Comparison of ENCODE assay signal across 25 cellular contexts in genomic region chr20:25705830-25706351, GRCh38.
"Had no signal": no experiment of that assay in that cellular context is flagged by ENCODE, and none has a peak within 500 bp of the region (broad histone marks: within the 10 kb centered on the region; RNA-seq: fewer than 3 reads in every experiment).

No MANE protein-coding gene starts in this region.

- DNase-seq: activated CD4-positive, alpha-beta memory T cell treated with anti-CD3 and anti-CD28 coated beads for 36 hours; activated CD4-positive, alpha-beta T cell treated with anti-CD3 and anti-CD28 coated beads, Interleukin-2, amount 10 ng/mL, durations not matched to agents 24 days and 14 days; activated effector memory CD4-positive, alpha-beta T cell treated with anti-CD3 and anti-CD28 coated beads, Interleukin-2, amount 50 U/mL, for 16 hours; activated naive CD4-positive, alpha-beta T cell; activated T-cell treated with anti-CD3 and anti-CD28 coated beads, Interleukin-2, amount 50 U/mL, for 1 hour; activated T-cell treated with anti-CD3 and anti-CD28 coated beads, Interleukin-2, amount 50 U/mL, for 72 hours; adrenal gland; body of pancreas; Kasumi-1; KG1; MG63; NCI-H1048; NCI-H1436 treated with DMSO at 0.1 percent for 48 hours; NCI-H1694 treated with DMSO at 0.1 percent for 48 hours; NCI-H2029; NCI-H345; NCI-H524 treated with DMSO at 0.1 percent for 48 hours; SHP77; SJCRH30 had no signal

- H3K9me3 ChIP-seq: adrenal gland, body of pancreas, MG63, SJCRH30 had no signal

- H3K4me1 ChIP-seq: adrenal gland, body of pancreas, breast epithelium, SJCRH30 had no signal

- H3K36me3 ChIP-seq: adrenal gland, breast epithelium, MG63, SJCRH30 had no signal

- H3K4me3 ChIP-seq: adrenal gland, body of pancreas, breast epithelium, MG63, SJCRH30, SK-N-MC had no signal

- H3K27me3 ChIP-seq: adrenal gland, body of pancreas, breast epithelium, MG63, SJCRH30 had no signal

- H3K4me3 Mint-ChIP-seq: activated CD4-positive, alpha-beta memory T cell treated with anti-CD3 and anti-CD28 coated beads for 36 hours; activated naive CD4-positive, alpha-beta T cell treated with anti-CD3 and anti-CD28 coated beads, Interleukin-2, amount 50 U/mL, for 24 hours; activated T-cell treated with anti-CD3 and anti-CD28 coated beads, Interleukin-2, amount 50 U/mL, for 72 hours had no signal

- ATAC-seq: body of pancreas, Panc1 had no signal

- H3K27ac ChIP-seq: adrenal gland, body of pancreas, breast epithelium, SJCRH30, SK-N-MC had no signal

- H3K27ac Mint-ChIP-seq: activated T-cell treated with anti-CD3 and anti-CD28 coated beads, Interleukin-2, amount 50 U/mL, for 72 hours; T-helper 2 cell treated with Interferon-gamma antibody and Interleukin-4, amounts not matched to agents 5 μg/mL and 100 μg/mL, for 36 hours had no signal

- H3K27me3 Mint-ChIP-seq: activated CD4-positive, alpha-beta memory T cell treated with anti-CD3 and anti-CD28 coated beads for 36 hours; activated naive CD4-positive, alpha-beta T cell treated with anti-CD3 and anti-CD28 coated beads, Interleukin-2, amount 50 U/mL, for 24 hours; activated T-helper 17 cell treated with anti-CD3 and anti-CD28 coated beads, Interleukin-2, amount 50 U/mL, for 72 hours had no signal

- H3K9me3 Mint-ChIP-seq: activated naive CD4-positive, alpha-beta T cell treated with anti-CD3 and anti-CD28 coated beads, Interleukin-2, amount 50 U/mL, for 24 hours; activated T-helper 17 cell treated with anti-CD3 and anti-CD28 coated beads, Interleukin-2, amount 50 U/mL, for 72 hours had no signal
